12 cellular contexts compared by ENCODE assay signal in the genomic region with DNA sequence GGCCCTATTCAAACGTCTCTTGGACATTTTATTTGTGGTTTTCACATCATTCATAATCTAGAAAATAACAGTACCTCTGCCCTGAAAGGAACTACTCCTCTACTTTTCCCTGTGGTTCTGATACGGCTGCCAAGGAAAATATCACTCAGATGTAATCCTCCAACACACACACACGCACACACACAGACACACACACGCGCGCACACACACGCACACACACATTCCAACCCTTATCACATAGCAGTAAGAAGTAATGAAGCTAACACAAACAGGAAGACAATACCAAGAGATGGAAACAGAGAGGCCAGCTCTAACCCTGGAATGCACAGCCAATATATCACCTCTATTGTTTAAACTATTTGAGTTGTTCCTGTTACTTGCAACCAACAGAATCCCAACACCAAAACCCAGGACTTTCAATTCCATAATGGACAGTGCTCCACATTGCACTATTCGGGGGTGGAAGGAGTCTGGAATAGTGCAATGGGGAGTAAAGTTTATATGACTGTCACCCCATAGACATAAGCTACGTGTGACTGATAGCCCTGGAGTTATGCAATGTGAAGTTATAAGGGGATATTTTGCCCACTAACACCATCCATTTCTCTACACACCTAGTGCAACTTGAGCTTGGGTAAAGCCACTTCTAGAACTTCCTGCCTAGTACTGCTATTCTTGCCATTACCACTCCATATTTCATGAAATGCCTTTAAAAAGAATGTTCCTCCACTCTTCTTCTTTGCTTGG.
DNase-seq lines count a peak whose midpoint lies in the region; ATAC-seq, FAIRE-seq and TF ChIP-seq lines count a peak whose summit lies in the region.
"Had no signal": no experiment of that assay in that cellular context is flagged by ENCODE, and none has a peak within 500 bp of the region (broad histone marks: within the 10 kb centered on the region; RNA-seq: fewer than 3 reads in every experiment).

No MANE protein-coding gene starts in this region.

- H3K36me3 Mint-ChIP-seq in astrocyte (ENCODE audit: low read depth, unreplicated experiment): no peaks in the 10 kb centered on the region
- no peaks in the 10 kb centered on the region for H3K36me3 Mint-ChIP-seq in osteocyte (ENCODE audit: unreplicated experiment)

- TF ChIP-seq CTCF in astrocyte (IDR thresholded peaks at IDR 0.05; ENCODE audit: insufficient read depth, low read depth, low read length): no peak
- TF ChIP-seq CTCF in osteocyte (IDR thresholded peaks at IDR 0.05): no peak

- H3K4me3 Mint-ChIP-seq in astrocyte (ENCODE audit: unreplicated experiment) (no peak overlapping the region), osteocyte (ENCODE audit: unreplicated experiment) (no peak overlapping the region)

- intact Hi-C loops in left cardiac atrium (cut with DNase I): no loop called here

- H3K9me3 Mint-ChIP-seq in astrocyte (ENCODE audit: unreplicated experiment) (peaks cover 1% of the 10 kb centered on the region), osteocyte (ENCODE audit: unreplicated experiment) (peaks cover 9% of the 10 kb centered on the region)

- H3K27ac Mint-ChIP-seq in astrocyte (ENCODE audit: unreplicated experiment) (peak overlapping the region; percentile 80), osteocyte (ENCODE audit: unreplicated experiment) (peak overlapping the region; percentile 88)

- DNase-seq in H4 (ENCODE audit: low spot score) (peak; percentile 82), astrocyte (ENCODE audit: low read depth) (peak; percentile 100), left cardiac atrium (peak; percentile 61), osteocyte (ENCODE audit: extremely low spot score, unreplicated experiment) (no peak), middle frontal gyrus (ENCODE audit: extremely low spot score, low spot score) (no peak), Kasumi-1 (lab: John Stamatoyannopoulos, UW) (no peak), HuH-7 (ENCODE audit: low spot score) (no peak)
- DNase-seq in activated CD4-positive, alpha-beta T cell treated with anti-CD3 and anti-CD28 coated beads for 4 hours: no peak
- DNase-seq: activated CD4-positive, alpha-beta T cell treated with anti-CD3 and anti-CD28 coated beads for 1 hour; COR-L47; dorsolateral prefrontal cortex had no signal

- peak; percentile 42 to 62 for ATAC-seq in left cardiac atrium

- peak overlapping the region; percentile 58 for H3K4me2 ChIP-seq in astrocyte (ENCODE audit: low read length)

- peak overlapping the region; percentile 47 for H3K9ac ChIP-seq in astrocyte (ENCODE audit: low read length)

- no peaks in the 10 kb centered on the region for H4K20me1 ChIP-seq in astrocyte (ENCODE audit: insufficient read depth, low read length)

- H3K4me1 ChIP-seq in astrocyte (ENCODE audit: insufficient read depth, low read length): peaks cover 23% of the 10 kb centered on the region

- H3K4me1 Mint-ChIP-seq in astrocyte (ENCODE audit: low read depth, unreplicated experiment) (peaks cover 23% of the 10 kb centered on the region), osteocyte (ENCODE audit: unreplicated experiment) (peaks cover 49% of the 10 kb centered on the region)

- no peaks in the 10 kb centered on the region for H3K27me3 ChIP-seq in astrocyte (ENCODE audit: insufficient read depth, low read length)
- H3K27me3 ChIP-seq: dorsolateral prefrontal cortex had no signal

- H3K79me2 ChIP-seq in astrocyte (ENCODE audit: insufficient read depth, low read length): no peaks in the 10 kb centered on the region

- H3K27me3 Mint-ChIP-seq in astrocyte (ENCODE audit: low read depth, unreplicated experiment) (no peaks in the 10 kb centered on the region), osteocyte (ENCODE audit: unreplicated experiment) (no peaks in the 10 kb centered on the region)

- no peaks in the 10 kb centered on the region for H3K36me3 ChIP-seq in astrocyte (ENCODE audit: insufficient read depth, low read length)

- no peaks in the 10 kb centered on the region for H3K9me3 ChIP-seq in astrocyte (ENCODE audit: insufficient read depth, low read depth, low read length)

- peak overlapping the region; percentile 74 for H3K27ac ChIP-seq in astrocyte (ENCODE audit: low read depth, low read length)

- no peak overlapping the region for H3K4me3 ChIP-seq in astrocyte (ENCODE audit: insufficient read depth, low read depth, low read length)
- H3K4me3 ChIP-seq: dorsolateral prefrontal cortex, GM12878 had no signal

- no peak overlapping the region for H2AFZ ChIP-seq in astrocyte (ENCODE audit: low read depth, low read length)

- no peak for FAIRE-seq in astrocyte (lab: Jason Lieb, UNC)
- FAIRE-seq: GM12878 had no signal

Comparison
In these comparisons a context has a peak if more than half of its experiments do, and no peak if none do; other contexts are left out.
1. DNase-seq: peak in H4 (single experiment), astrocyte (single experiment) and left cardiac atrium (single experiment); none in osteocyte (single experiment), middle frontal gyrus (single experiment), Kasumi-1 (0 of 2), activated CD4-positive, alpha-beta T cell treated with anti-CD3 and anti-CD28 coated beads for 4 hours (0 of 2) and HuH-7 (single experiment).